Comparison of ENCODE assay signal across 8 cellular contexts in the genomic region with DNA sequence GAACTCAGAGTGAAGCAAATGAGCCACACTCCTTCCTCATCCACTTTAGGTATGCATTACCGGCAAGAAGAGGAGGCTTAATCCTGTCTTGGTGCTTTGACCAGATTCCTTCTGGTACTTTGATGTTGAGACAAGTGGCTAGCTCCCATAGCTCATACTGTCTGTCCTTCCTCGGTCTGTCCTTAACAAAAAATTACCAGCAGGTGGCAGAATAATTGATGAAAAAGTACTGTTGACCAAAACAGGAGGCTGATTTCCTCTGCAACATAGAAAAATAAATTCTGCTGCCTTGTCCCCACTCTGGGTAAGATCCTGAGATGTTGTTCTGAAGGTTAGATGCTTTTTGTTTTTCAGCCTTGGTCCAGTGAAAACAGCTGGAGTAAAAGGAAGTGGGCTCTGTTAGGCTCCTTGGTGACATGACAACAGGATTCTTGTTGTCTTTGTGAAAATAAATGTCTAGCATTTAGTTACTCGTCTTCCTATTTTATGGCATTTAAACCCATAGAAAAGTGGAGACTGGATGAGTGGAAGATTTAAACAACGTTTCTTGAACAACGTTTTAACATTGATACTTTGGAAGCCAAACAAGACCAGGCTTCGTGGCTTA. TPM values are rescaled to one million over a fixed set of nuclear protein-coding genes. Genes with fewer than 3 reads are reported as not detected.
DNase-seq lines count a peak whose midpoint lies in the region; ATAC-seq and TF ChIP-seq lines count a peak whose summit lies in the region.

No MANE protein-coding gene starts in this region.

- H3K4me1 ChIP-seq in A673 (ENCODE audit: insufficient read depth, low read length, poor library complexity, severe bottlenecking) (peaks cover 7% of the 10 kb centered on the region), ascending aorta (peaks cover 2 to 4% of the 10 kb centered on the region in 2 donors), liver (ENCODE audit: control insufficient read depth in 4 of 4, insufficient read depth in 4 of 4, low read length in 3 of 4) (peaks cover 0 to 8% (median 3%) of the 10 kb centered on the region in 4 donors), ovary (ENCODE audit: insufficient read depth) (no peaks in the 10 kb centered on the region)

- CTCF ChIA-PET in A673 (lab: Charles Lee) = interaction anchor here (0.5 kb wide), 1 partner anchor 130 kb away, joined by 4 read pairs; no protein-coding TSS in a partner anchor

- H3K27me3 Mint-ChIP-seq in activated T-cell treated with anti-CD3 and anti-CD28 coated beads, Interleukin-2, amount 50 U/mL, for 4 hours (ENCODE audit: low read depth) = peaks cover 18% of the 10 kb centered on the region

- no TSS peak for BruUV-seq in A673 (replicated peaks; lab: Mats Ljungman, UMichigan)

- peaks cover 3% of the 10 kb centered on the region for H3K9me3 ChIP-seq in A673 (ENCODE audit: low read depth, low read length, poor library complexity, severe bottlenecking)
- H3K9me3 ChIP-seq in ascending aorta = no peaks in the 10 kb centered on the region
- no peaks in the 10 kb centered on the region for H3K9me3 ChIP-seq in liver (ENCODE audit: control insufficient read depth in 4 of 4, low read length in 3 of 4)
- H3K9me3 ChIP-seq in ovary = no peaks in the 10 kb centered on the region

- peak; percentile 63 for TF ChIP-seq CTCF in A673 (conservative IDR thresholded peaks at IDR 0.05; ENCODE audit: low read depth, low read length)
- peak; percentile 31 to 54 (median 35) for TF ChIP-seq CTCF in ascending aorta (IDR thresholded peaks at IDR 0.05)
- TF ChIP-seq CTCF in liver (IDR thresholded peaks at IDR 0.05; ENCODE audit: low read depth, low read length, missing input control) = peak; percentile 60
- no peak for TF ChIP-seq CTCF in ovary (IDR thresholded peaks at IDR 0.05)

- peak; percentile 77 for DNase-seq in A673 (ENCODE audit: low spot score)
- peak; percentile 20 for DNase-seq in GF-D8 (lab: John Stamatoyannopoulos, UW)
- DNase-seq in NCI-H2081 (lab: John Stamatoyannopoulos, UW) = peak; percentile 17 to 59
- no peak for DNase-seq in ascending aorta (ENCODE audit: low spot score in 2 of 2)
- no peak for DNase-seq in ovary
- DNase-seq in T-helper 9 cell = no peak
- DNase-seq in activated T-cell treated with anti-CD3 and anti-CD28 coated beads, Interleukin-2, amount 50 U/mL, for 4 hours = no peak

- peaks cover 22% of the 10 kb centered on the region for H3K4me1 Mint-ChIP-seq in activated T-cell treated with anti-CD3 and anti-CD28 coated beads, Interleukin-2, amount 50 U/mL, for 4 hours (ENCODE audit: low read depth)

- no peak overlapping the region for H3K27ac ChIP-seq in A673 (ENCODE audit: low read depth, low read length, poor library complexity, severe bottlenecking)
- H3K27ac ChIP-seq in ascending aorta = no peak overlapping the region
- H3K27ac ChIP-seq in liver (ENCODE audit: low read depth in 1 of 2, low read length in 2 of 2) = no peak overlapping the region
- no peak overlapping the region for H3K27ac ChIP-seq in ovary

- TF ChIP-seq POLR2A in ovary (IDR thresholded peaks at IDR 0.05) = no peak

- peaks cover 2% of the 10 kb centered on the region for H3K9me3 Mint-ChIP-seq in activated T-cell treated with anti-CD3 and anti-CD28 coated beads, Interleukin-2, amount 50 U/mL, for 4 hours

- H3K36me3 Mint-ChIP-seq in activated T-cell treated with anti-CD3 and anti-CD28 coated beads, Interleukin-2, amount 50 U/mL, for 4 hours (ENCODE audit: insufficient read depth) = no peaks in the 10 kb centered on the region

- no peak overlapping the region for H3K4me3 Mint-ChIP-seq in activated T-cell treated with anti-CD3 and anti-CD28 coated beads, Interleukin-2, amount 50 U/mL, for 4 hours

- H3K4me3 ChIP-seq in A673 (ENCODE audit: low read depth, low read length, poor library complexity, severe bottlenecking) = no peak overlapping the region
- H3K4me3 ChIP-seq in ascending aorta = no peak overlapping the region
- no peak overlapping the region for H3K4me3 ChIP-seq in liver (ENCODE audit: low read depth in 1 of 3, low read length in 3 of 3)
- H3K4me3 ChIP-seq in ovary = no peak overlapping the region

- H3K9ac ChIP-seq in liver (ENCODE audit: low read depth in 1 of 2, low read length in 2 of 2) = no peak overlapping the region

- no peak for TF ChIP-seq EP300 in ovary (IDR thresholded peaks at IDR 0.05)

- WGBS in liver = 46% methylated on average over 6 of the region's 6 CpGs
- 47 to 52% (median 50%) methylated on average over 6 of the region's 6 CpGs for WGBS in ovary, 3 donors

- TF ChIP-seq RAD21 in liver (IDR thresholded peaks at IDR 0.05) = peak; percentile 84 to 85

- H3K27me3 ChIP-seq in A673 (replicated peaks; ENCODE audit: insufficient read depth, low read depth, low read length, poor library complexity) (no peaks in the 10 kb centered on the region), ascending aorta (no peaks in the 10 kb centered on the region), liver (ENCODE audit: control insufficient read depth in 4 of 4, insufficient read depth in 4 of 4, low read length in 3 of 4) (no peaks in the 10 kb centered on the region), ovary (no peaks in the 10 kb centered on the region)

- H3K36me3 ChIP-seq in A673 (ENCODE audit: insufficient read depth, low read length, poor library complexity, severe bottlenecking) = no peaks in the 10 kb centered on the region
- H3K36me3 ChIP-seq in ascending aorta = no peaks in the 10 kb centered on the region
- H3K36me3 ChIP-seq in liver (ENCODE audit: control insufficient read depth in 4 of 4, insufficient read depth in 3 of 4, low read depth in 1 of 4, low read length in 3 of 4) = no peaks in the 10 kb centered on the region
- no peaks in the 10 kb centered on the region for H3K36me3 ChIP-seq in ovary

- POLR2A ChIA-PET in A673 (lab: Charles Lee; ENCODE audit: low non-redundant PET) = no interaction called here

- intact Hi-C loops in A673 (cut with micrococcal nuclease; ENCODE audit: unreplicated experiment) = no loop called here
- intact Hi-C loops in ascending aorta (cut with DNase I) = no loop called here
- intact Hi-C loops in ovary (cut with DNase I) = no loop called here

- ATAC-seq in activated T-cell treated with anti-CD3 and anti-CD28 coated beads, Interleukin-2, amount 50 U/mL, for 4 hours = no peak

TF ChIP-seq in liver, 16 proteins besides CTCF, POLR2A, EP300 and RAD21 (continues in another document):
- TF ChIP-seq REST (IDR thresholded peaks at IDR 0.05) = no peak
- TF ChIP-seq, protein P1, sequence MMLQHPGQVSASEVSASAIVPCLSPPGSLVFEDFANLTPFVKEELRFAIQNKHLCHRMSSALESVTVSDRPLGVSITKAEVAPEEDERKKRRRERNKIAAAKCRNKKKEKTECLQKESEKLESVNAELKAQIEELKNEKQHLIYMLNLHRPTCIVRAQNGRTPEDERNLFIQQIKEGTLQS (IDR thresholded peaks at IDR 0.05) = no peak
- no peak for TF ChIP-seq FOXA1 (IDR thresholded peaks at IDR 0.05)
- no peak for TF ChIP-seq HNF4G (IDR thresholded peaks at IDR 0.05)
- TF ChIP-seq EGR1 (IDR thresholded peaks at IDR 0.05; ENCODE audit: low read depth in 2 of 2) = no peak
- no peak for TF ChIP-seq MAX (IDR thresholded peaks at IDR 0.05)
- TF ChIP-seq YY1 (IDR thresholded peaks at IDR 0.05) = no peak

RNA-seq across cellular contexts. Expression of gene HJV, which starts 11.2 kb away (rescaled TPM):
- total RNA-seq in A673 (2021) (0.24 and 0.31 TPM in 2 replicates), ascending aorta (not detected), liver (10 to 100 TPM; 68.0 to 80.5 TPM), ovary (not detected)
- polyA plus RNA-seq in liver (100 to 1,000 TPM; 115 to 138 TPM), ovary (not detected)
- total RNA-seq in activated T-cell treated with anti-CD3 and anti-CD28 coated beads, Interleukin-2, amount 50 U/mL, for 4 hours = not detected

RNA-seq across cellular contexts. Expression of gene TXNIP, which starts 36.3 kb away (rescaled TPM):
- total RNA-seq in A673 (2021) (27.3 and 36.4 TPM in 2 replicates), ascending aorta (877 TPM), liver (100 to 1,000 TPM in 1 of 2 donors, 10 to 100 TPM in 1; 84.7 to 223 TPM), ovary (1,000 to 10,000 TPM in 1 of 7 donors, 100 to 1,000 TPM in 6; 335 to 1,406 (median 617) TPM)
- polyA plus RNA-seq in liver (10 to 100 TPM; 53.8 to 99.2 TPM), ovary (1,000 to 10,000 TPM in 1 of 2 donors, 100 to 1,000 TPM in 1; 570 to 1,154 TPM)
- total RNA-seq in activated T-cell treated with anti-CD3 and anti-CD28 coated beads, Interleukin-2, amount 50 U/mL, for 4 hours = 10 to 100 TPM; 68.9 to 91.0 (median 83.7) TPM

Comparison
In these comparisons a context has a peak if more than half of its experiments do, and no peak if none do; other contexts are left out.
1. DNase-seq: peak in A673 (single experiment), GF-D8 (single experiment) and NCI-H2081 (2 of 2); none in ascending aorta (0 of 2), ovary (0 of 5), T-helper 9 cell (single experiment) and activated T-cell treated with anti-CD3 and anti-CD28 coated beads, Interleukin-2, amount 50 U/mL, for 4 hours (single experiment).
2. CTCF ChIP-seq: peak in A673 (single experiment), ascending aorta (3 of 3) and liver (single experiment); none in ovary (0 of 3).
3. RNA of gene HJV, which starts 11.2 kb away (total RNA-seq): 68.0 to 80.5 TPM in liver; 0.24 to 0.31 TPM in A673, not detected in ascending aorta (single experiment), not detected in ovary and not detected in activated T-cell treated with anti-CD3 and anti-CD28 coated beads, Interleukin-2, amount 50 U/mL, for 4 hours; every median in the first group is over 10 times any median in the second.